In the genomic region with DNA sequence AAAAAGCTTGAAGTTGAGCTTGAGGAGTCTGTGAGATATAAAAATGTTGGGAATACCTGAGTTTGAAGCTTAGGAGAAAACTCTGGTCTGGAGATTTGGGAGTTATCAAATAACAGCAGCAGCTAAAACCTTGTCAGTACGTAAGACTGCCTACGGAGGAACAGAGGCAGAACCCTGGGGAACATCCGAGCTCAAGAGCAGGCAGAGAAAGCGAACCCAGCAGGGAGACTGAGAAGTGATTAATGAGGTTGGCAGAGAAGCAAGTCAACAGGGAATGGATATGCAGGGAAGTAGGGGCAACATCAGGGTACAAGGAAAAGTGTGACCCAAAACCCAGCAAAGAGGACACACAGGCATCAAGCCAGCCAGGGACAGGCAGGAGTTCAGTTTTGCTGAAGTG, we compare ENCODE assay signal across 22 cellular contexts. TPM values are rescaled to one million over a fixed set of nuclear protein-coding genes. Genes with fewer than 3 reads are reported as not detected.
DNase-seq lines count a peak whose midpoint lies in the region; FAIRE-seq and TF ChIP-seq lines count a peak whose summit lies in the region.
"Had no signal": no experiment of that assay in that cellular context is flagged by ENCODE, and none has a peak within 500 bp of the region (broad histone marks: within the 10 kb centered on the region; RNA-seq: fewer than 3 reads in every experiment).

No MANE protein-coding gene starts in this region.

- H3K36me3 Mint-ChIP-seq in activated CD4-positive, alpha-beta T cell treated with anti-CD3 and anti-CD28 coated beads, Interleukin-2, amount 10 ng/mL, durations not matched to agents 24 days and 14 days (ENCODE audit: low read depth) = peaks cover 62% of the 10 kb centered on the region
- H3K36me3 Mint-ChIP-seq in nephron (ENCODE audit: low read depth) = peaks cover 31% of the 10 kb centered on the region

- H3K27ac Mint-ChIP-seq in activated CD4-positive, alpha-beta T cell treated with anti-CD3 and anti-CD28 coated beads, Interleukin-2, amount 10 ng/mL, durations not matched to agents 24 days and 14 days = peak overlapping the region; percentile 77
- H3K27ac Mint-ChIP-seq in nephron = peak overlapping the region in 2 of 3 experiments; percentile 9

- TF ChIP-seq POLR2A in breast epithelium (IDR thresholded peaks at IDR 0.05) = no peak

- CTCF ChIA-PET in HEK293 (lab: Yijun Ruan, JAX) = interaction anchor here (0.6 to 3.4 kb wide), 5 partner anchors 10 to 507 kb away, joined by 3 to 14 read pairs (median 4); no protein-coding TSS in a partner anchor

- TF ChIP-seq CTCF in HEK293 (tag by site-specific recombination; IDR thresholded peaks at IDR 0.05) (no peak), breast epithelium (IDR thresholded peaks at IDR 0.05) (no peak), nephron (IDR thresholded peaks at IDR 0.05; ENCODE audit: unreplicated experiment in 3 of 3) (no peak)

- H3K36me3 ChIP-seq in HEK293 (ENCODE audit: control insufficient read depth in 2 of 2, insufficient read depth in 1 of 2, low read length in 2 of 2) = peaks cover 34 to 94% of the 10 kb centered on the region in 2 experiments
- H3K36me3 ChIP-seq in breast epithelium = peaks cover 9% of the 10 kb centered on the region
- H3K36me3 ChIP-seq: BE2C had no signal

- H3K4me1 ChIP-seq in HEK293 (ENCODE audit: control insufficient read depth, insufficient read depth, low read length) (no peaks in the 10 kb centered on the region), breast epithelium (no peaks in the 10 kb centered on the region)
- H3K4me1 ChIP-seq: adrenal gland, BE2C, left lung, upper lobe of left lung had no signal

- no peak for FAIRE-seq in GM19239 (lab: Jason Lieb, UNC)
- FAIRE-seq: small intestine had no signal

- no peaks in the 10 kb centered on the region for H3K27me3 Mint-ChIP-seq in activated CD4-positive, alpha-beta T cell treated with anti-CD3 and anti-CD28 coated beads, Interleukin-2, amount 10 ng/mL, durations not matched to agents 24 days and 14 days
- no peaks in the 10 kb centered on the region for H3K27me3 Mint-ChIP-seq in nephron (ENCODE audit: low read depth)
- H3K27me3 Mint-ChIP-seq: stimulated activated naive CD8-positive, alpha-beta T cell treated with anti-CD3 and anti-CD28 coated beads, Interleukin-15, amount 100 ng/mL, for 72 hours had no signal

- H3K4me3 ChIP-seq in HEK293 (ENCODE audit: low read depth, low read length) (no peak overlapping the region), breast epithelium (no peak overlapping the region)
- H3K4me3 ChIP-seq: adrenal gland, hepatocyte, left lung, upper lobe of left lung had no signal

- H3K4me1 Mint-ChIP-seq in activated CD4-positive, alpha-beta T cell treated with anti-CD3 and anti-CD28 coated beads, Interleukin-2, amount 10 ng/mL, durations not matched to agents 24 days and 14 days = peaks cover 42% of the 10 kb centered on the region
- H3K4me1 Mint-ChIP-seq in nephron = no peaks in the 10 kb centered on the region
- H3K4me1 Mint-ChIP-seq: immature natural killer cell had no signal

- H3K9me3 Mint-ChIP-seq in activated CD4-positive, alpha-beta T cell treated with anti-CD3 and anti-CD28 coated beads, Interleukin-2, amount 10 ng/mL, durations not matched to agents 24 days and 14 days = no peaks in the 10 kb centered on the region
- no peaks in the 10 kb centered on the region for H3K9me3 Mint-ChIP-seq in nephron
- H3K9me3 Mint-ChIP-seq: immature natural killer cell; stimulated activated naive CD8-positive, alpha-beta T cell treated with anti-CD3 and anti-CD28 coated beads, Interleukin-15, amount 100 ng/mL, for 72 hours had no signal

- H3K27ac ChIP-seq in HEK293 (ENCODE audit: extremely low read depth, low read depth, low read length) (no peak overlapping the region), breast epithelium (peak overlapping the region; percentile 45 to 58)
- H3K27ac ChIP-seq: adrenal gland, hepatocyte, left lung, upper lobe of left lung had no signal

- POLR2A ChIA-PET in HEK293 (lab: Yijun Ruan, JAX) = interaction anchor here (0.7 to 8.3 kb wide), 3 partner anchors 10 to 78 kb away, joined by 3 to 78 read pairs (median 3); no protein-coding TSS in a partner anchor

- H3K9me3 ChIP-seq in HEK293 (ENCODE audit: control insufficient read depth, insufficient read depth, low read depth, low read length) = no peaks in the 10 kb centered on the region
- H3K9me3 ChIP-seq in breast epithelium = no peaks in the 10 kb centered on the region
- H3K9me3 ChIP-seq: adrenal gland, BE2C, left lung, upper lobe of left lung had no signal

- no peak for DNase-seq in activated CD4-positive, alpha-beta T cell treated with anti-CD3 and anti-CD28 coated beads, Interleukin-2, amount 10 ng/mL, durations not matched to agents 24 days and 14 days
- DNase-seq in activated CD4-positive, alpha-beta T cell treated with anti-CD3 and anti-CD28 coated beads, Interleukin-2, amount 50 U/mL, for 1 hour = no peak
- DNase-seq in breast epithelium (ENCODE audit: low spot score in 2 of 2) = no peak
- DNase-seq in HuH-7 (ENCODE audit: low spot score) = no peak
- DNase-seq in 8988T = no peak
- DNase-seq in GM19239 (ENCODE audit: insufficient read length, low spot score) = no peak
- DNase-seq: activated CD4-positive, alpha-beta T cell treated with anti-CD3 and anti-CD28 coated beads, Interleukin-2, amount 50 U/mL, for 4 hours; adrenal gland; BE2C; DND-41; immature natural killer cell; left lung; NCI-H1694 treated with DMSO at 0.1 percent for 48 hours; NCI-H2171 treated with DMSO at 0.1 percent for 48 hours; NCI-H526; small intestine; stimulated activated CD4-positive, alpha-beta T cell treated with anti-CD3 and anti-CD28 coated beads, Interleukin-2, amount 100 ng/mL, for 24 hours; stimulated activated naive CD8-positive, alpha-beta T cell treated with anti-CD3 and anti-CD28 coated beads, Interleukin-15, amount 100 ng/mL, for 72 hours; upper lobe of left lung had no signal

- H3K27me3 ChIP-seq in breast epithelium = no peaks in the 10 kb centered on the region
- H3K27me3 ChIP-seq: adrenal gland, BE2C, hepatocyte, left lung, upper lobe of left lung had no signal

- H3K4me3 Mint-ChIP-seq in activated CD4-positive, alpha-beta T cell treated with anti-CD3 and anti-CD28 coated beads, Interleukin-2, amount 10 ng/mL, durations not matched to agents 24 days and 14 days = no peak overlapping the region
- no peak overlapping the region for H3K4me3 Mint-ChIP-seq in nephron
- H3K4me3 Mint-ChIP-seq: immature natural killer cell; stimulated activated naive CD8-positive, alpha-beta T cell treated with anti-CD3 and anti-CD28 coated beads, Interleukin-15, amount 100 ng/mL, for 72 hours had no signal

- intact Hi-C loops in activated CD4-positive, alpha-beta T cell treated with anti-CD3 and anti-CD28 coated beads, Interleukin-2, amount 10 ng/mL, durations not matched to agents 24 days and 14 days (cut with micrococcal nuclease) = no loop called here
- intact Hi-C loops in breast epithelium (cut with DNase I; ENCODE audit: low total_unique reads) = no loop called here

TF ChIP-seq in HEK293, 187 proteins besides CTCF, POLR2A, EP300 and RAD21:
- TF ChIP-seq ZNF311 (tag by site-specific recombination; IDR thresholded peaks at IDR 0.05; ENCODE audit: borderline replicate concordance) (no peak), ZIC2 (tag by site-specific recombination; IDR thresholded peaks at IDR 0.05) (peak; percentile 68; the same call in 1 of the 2 replicates)

RNA-seq across cellular contexts. Expression of gene MTFP1, which starts 12.6 kb away (rescaled TPM):
- 79.3 and 80.5 TPM in 2 replicates for total RNA-seq in activated CD4-positive, alpha-beta T cell treated with anti-CD3 and anti-CD28 coated beads, Interleukin-2, amount 10 ng/mL, durations not matched to agents 24 days and 14 days
- total RNA-seq in breast epithelium = 10 to 100 TPM in 2 of 3 donors, 1 to 10 TPM in 1; 2.9 to 16.7 (median 14.4) TPM

RNA-seq across cellular contexts. Expression of gene SEC14L2, which starts 16.2 kb away (rescaled TPM):
- total RNA-seq in activated CD4-positive, alpha-beta T cell treated with anti-CD3 and anti-CD28 coated beads, Interleukin-2, amount 10 ng/mL, durations not matched to agents 24 days and 14 days = 25.1 and 26.7 TPM in 2 replicates
- 10 to 100 TPM in 2 of 3 donors, 1 to 10 TPM in 1; 5.3 to 45.7 (median 29.5) TPM for total RNA-seq in breast epithelium

RNA-seq across cellular contexts. Expression of gene RNF215, which starts 25.8 kb away (rescaled TPM):
- total RNA-seq in activated CD4-positive, alpha-beta T cell treated with anti-CD3 and anti-CD28 coated beads, Interleukin-2, amount 10 ng/mL, durations not matched to agents 24 days and 14 days = 10.4 and 15.2 TPM in 2 replicates
- 10 to 100 TPM; 13.3 to 15.4 (median 14.0) TPM for total RNA-seq in breast epithelium

RNA-seq across cellular contexts. Expression of gene CCDC157, which starts 56.2 kb away (rescaled TPM):
- 2.9 and 3.2 TPM in 2 replicates for total RNA-seq in activated CD4-positive, alpha-beta T cell treated with anti-CD3 and anti-CD28 coated beads, Interleukin-2, amount 10 ng/mL, durations not matched to agents 24 days and 14 days
- 1 to 10 TPM; 2.6 to 7.5 (median 6.6) TPM for total RNA-seq in breast epithelium

RNA-seq across cellular contexts. Expression of gene SF3A1, which starts 56.3 kb away (rescaled TPM):
- 314 and 319 TPM in 2 replicates for total RNA-seq in activated CD4-positive, alpha-beta T cell treated with anti-CD3 and anti-CD28 coated beads, Interleukin-2, amount 10 ng/mL, durations not matched to agents 24 days and 14 days
- total RNA-seq in breast epithelium = 10 to 100 TPM; 47.7 to 68.6 (median 47.9) TPM
